In the genomic region with DNA sequence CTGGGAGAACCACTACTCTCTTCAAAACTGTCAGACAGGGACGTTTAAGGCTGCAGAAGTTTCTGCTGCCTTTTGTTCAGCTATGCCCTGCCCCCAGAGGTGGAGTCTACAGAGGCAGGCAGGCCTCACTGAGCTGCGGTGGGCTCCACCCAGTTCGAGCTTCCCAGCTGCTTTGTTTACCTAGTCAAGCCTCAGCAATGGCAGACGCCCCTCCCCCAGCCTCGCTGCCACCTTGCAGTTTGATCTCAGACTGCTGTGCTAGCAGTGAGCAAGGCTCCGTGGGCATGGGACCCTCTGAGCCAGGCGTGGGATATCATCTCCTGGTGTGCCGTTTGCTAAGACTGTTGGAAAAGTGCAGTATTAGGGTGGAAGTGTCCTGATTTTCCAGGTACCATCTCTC, we compare ENCODE assay signal across 5 cellular contexts.
DNase-seq lines count a peak whose midpoint lies in the region; ATAC-seq, FAIRE-seq and TF ChIP-seq lines count a peak whose summit lies in the region.
"Not testable (repeated sequence)": the region's sequence is repeated elsewhere in the genome, so short reads cannot be mapped to it uniquely, and the experiment has no call there.

No MANE protein-coding gene starts in this region.

- H3K4me1 ChIP-seq in A549; HUES6 (ENCODE audit: control insufficient read depth, insufficient read depth, low read length); NT2/D1 (ENCODE audit: insufficient read depth, insufficient read length); HepG2 (ENCODE audit: insufficient read depth, low read length): not testable (repeated sequence)

- ATAC-seq in A549, left ventricle myocardium superior: not testable (repeated sequence)
- peak; percentile 52; the same call in 2 of the 3 replicates for ATAC-seq in HepG2

- intact Hi-C loops in left ventricle myocardium superior (cut with micrococcal nuclease); HepG2 (cut with micrococcal nuclease; ENCODE audit: unreplicated experiment): not testable (repeated sequence)

- H3K9ac ChIP-seq in HUES6 (ENCODE audit: low read length); NT2/D1 (ENCODE audit: insufficient read length, low read depth); HepG2 (ENCODE audit: insufficient read depth, low read depth, low read length): not testable (repeated sequence)

- not testable (repeated sequence) for TF ChIP-seq EP300 in A549 (IDR thresholded peaks at IDR 0.05); HepG2 (IDR thresholded peaks at IDR 0.05; ENCODE audit: low read depth in 2 of 2, low read length in 2 of 2); HepG2 (CRISPR knock-in tag; IDR thresholded peaks at IDR 0.05; ENCODE audit: borderline replicate concordance)

- WGBS in A549 (ENCODE audit: missing lambda C conversion rate), result 0% methylated on average over 8 of the region's 8 CpGs
- WGBS in HepG2 (ENCODE audit: low lambda C conversion rate), result 0% methylated on average over 2 of the region's 8 CpGs

- not testable (repeated sequence) for H3K4me3 ChIP-seq in A549; HepG2 (replicated peaks in 1 of 3; ENCODE audit: insufficient read depth in 1 of 3, low read depth in 2 of 3, low read length in 3 of 3)
- H3K4me3 ChIP-seq in HUES6 (ENCODE audit: low read depth, low read length) (peak overlapping the region; percentile 30; the same call in 1 of the 2 replicates), NT2/D1 (ENCODE audit: insufficient read length, low read depth) (peak overlapping the region; percentile 32)

- not testable (repeated sequence) for H4K20me1 ChIP-seq in HepG2 (ENCODE audit: insufficient read depth, low read length)

- in situ Hi-C loops in HepG2 (cut with HindIII; ENCODE audit: extremely low pct_ligation_motif_present, low pct_unique_long_range_greater_than_20kb), result not testable (repeated sequence)

- not testable (repeated sequence) for H3K79me2 ChIP-seq in HepG2 (ENCODE audit: insufficient read depth, low read length)

- H3K9me3 ChIP-seq in A549; HUES6 (ENCODE audit: control insufficient read depth, insufficient read depth, low read depth, low read length); HepG2 (ENCODE audit: low read length): not testable (repeated sequence)
- peaks cover 10% of the 10 kb centered on the region; the same call in 1 of the 2 replicates for H3K9me3 ChIP-seq in NT2/D1 (ENCODE audit: insufficient read depth, low read length)

- BruUV-seq in HepG2 (replicated peaks; lab: Mats Ljungman, UMichigan), result not testable (repeated sequence)

- not testable (repeated sequence) for H2AFZ ChIP-seq in HepG2 (ENCODE audit: low read length)

- not testable (repeated sequence) for FAIRE-seq in A549 (lab: Jason Lieb, UNC); HepG2 (lab: Jason Lieb, UNC)

- CTCF ChIA-PET in A549 (lab: Yijun Ruan, JAX); HepG2 (lab: Yijun Ruan, JAX; ENCODE audit: low intra/inter-chr PET ratio, low total read pairs): not testable (repeated sequence)

- not testable (repeated sequence) for H3K27ac ChIP-seq in A549; HUES6 (ENCODE audit: low read depth, low read length); HepG2 (ENCODE audit: extremely low read length, insufficient read depth, low read length)

- H3K27me3 ChIP-seq in HUES6 (ENCODE audit: control insufficient read depth, insufficient read depth, low read length); NT2/D1 (ENCODE audit: insufficient read depth, insufficient read length); HepG2 (ENCODE audit: control insufficient read depth in 1 of 2, insufficient read depth in 2 of 2, low read length in 2 of 2): not testable (repeated sequence)

- H3K36me3 ChIP-seq in HUES6 (ENCODE audit: control insufficient read depth, insufficient read depth, low read length); NT2/D1 (ENCODE audit: insufficient read depth, insufficient read length, low read length); HepG2 (replicated peaks in 1 of 2; ENCODE audit: control insufficient read depth in 1 of 2, insufficient read depth in 2 of 2, low read length in 2 of 2): not testable (repeated sequence)

- H3K4me2 ChIP-seq in A549 (peak overlapping the region; percentile 42), HepG2 (ENCODE audit: low read depth, low read length) (peak overlapping the region; percentile 36; the same call in 1 of the 2 replicates)

- TF ChIP-seq CTCF in A549 (IDR thresholded peaks at IDR 0.05); HepG2 (CRISPR knock-in tag; IDR thresholded peaks at IDR 0.05): not testable (repeated sequence)

- not testable (repeated sequence) for TF ChIP-seq POLR2A in A549 (IDR thresholded peaks at IDR 0.05; ENCODE audit: low read length); HepG2 (IDR thresholded peaks at IDR 0.05; ENCODE audit: insufficient read depth in 1 of 2, low read depth in 2 of 2, low read length in 2 of 2)

- not testable (repeated sequence) for TF ChIP-seq RAD21 in A549 (conservative IDR thresholded peaks at IDR 0.05 in 1 of 2, IDR thresholded peaks at IDR 0.05 in 1 of 2); HepG2 (CRISPR knock-in tag; IDR thresholded peaks at IDR 0.05)

- not testable (repeated sequence) for DNase-seq in A549 (ENCODE audit: low read depth in 1 of 2, low spot score in 1 of 2); NT2/D1 (ENCODE audit: low read depth, low spot score); HepG2 (ENCODE audit: low spot score)
- peak; percentile 18 for DNase-seq in left ventricle myocardium superior

- POLR2A ChIA-PET in A549 (lab: Yijun Ruan, JAX); HepG2 (lab: Yijun Ruan, JAX): not testable (repeated sequence)

TF ChIP-seq in HepG2, 621 proteins besides CTCF, POLR2A, EP300 and RAD21:
- TF ChIP-seq, protein P1, sequence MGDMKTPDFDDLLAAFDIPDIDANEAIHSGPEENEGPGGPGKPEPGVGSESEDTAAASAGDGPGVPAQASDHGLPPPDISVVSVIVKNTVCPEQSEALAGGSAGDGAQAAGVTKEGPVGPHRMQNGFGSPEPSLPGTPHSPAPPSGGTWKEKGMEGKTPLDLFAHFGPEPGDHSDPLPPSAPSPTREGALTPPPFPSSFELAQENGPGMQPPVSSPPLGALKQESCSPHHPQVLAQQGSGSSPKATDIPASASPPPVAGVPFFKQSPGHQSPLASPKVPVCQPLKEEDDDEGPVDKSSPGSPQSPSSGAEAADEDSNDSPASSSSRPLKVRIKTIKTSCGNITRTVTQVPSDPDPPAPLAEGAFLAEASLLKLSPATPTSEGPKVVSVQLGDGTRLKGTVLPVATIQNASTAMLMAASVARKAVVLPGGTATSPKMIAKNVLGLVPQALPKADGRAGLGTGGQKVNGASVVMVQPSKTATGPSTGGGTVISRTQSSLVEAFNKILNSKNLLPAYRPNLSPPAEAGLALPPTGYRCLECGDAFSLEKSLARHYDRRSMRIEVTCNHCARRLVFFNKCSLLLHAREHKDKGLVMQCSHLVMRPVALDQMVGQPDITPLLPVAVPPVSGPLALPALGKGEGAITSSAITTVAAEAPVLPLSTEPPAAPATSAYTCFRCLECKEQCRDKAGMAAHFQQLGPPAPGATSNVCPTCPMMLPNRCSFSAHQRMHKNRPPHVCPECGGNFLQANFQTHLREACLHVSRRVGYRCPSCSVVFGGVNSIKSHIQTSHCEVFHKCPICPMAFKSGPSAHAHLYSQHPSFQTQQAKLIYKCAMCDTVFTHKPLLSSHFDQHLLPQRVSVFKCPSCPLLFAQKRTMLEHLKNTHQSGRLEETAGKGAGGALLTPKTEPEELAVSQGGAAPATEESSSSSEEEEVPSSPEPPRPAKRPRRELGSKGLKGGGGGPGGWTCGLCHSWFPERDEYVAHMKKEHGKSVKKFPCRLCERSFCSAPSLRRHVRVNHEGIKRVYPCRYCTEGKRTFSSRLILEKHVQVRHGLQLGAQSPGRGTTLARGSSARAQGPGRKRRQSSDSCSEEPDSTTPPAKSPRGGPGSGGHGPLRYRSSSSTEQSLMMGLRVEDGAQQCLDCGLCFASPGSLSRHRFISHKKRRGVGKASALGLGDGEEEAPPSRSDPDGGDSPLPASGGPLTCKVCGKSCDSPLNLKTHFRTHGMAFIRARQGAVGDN (CRISPR knock-in tag; IDR thresholded peaks at IDR 0.05), result peak; percentile 16; the same call in 1 of the 2 replicates
- TF ChIP-seq SALL1 (CRISPR knock-in tag; IDR thresholded peaks at IDR 0.05) (peak; percentile 23; the same call in 1 of the 2 replicates), FOXA1 (CRISPR knock-in tag; IDR thresholded peaks at IDR 0.05) (peak; percentile 43; the same call in 1 of the 2 replicates)
- TF ChIP-seq, protein P2, sequence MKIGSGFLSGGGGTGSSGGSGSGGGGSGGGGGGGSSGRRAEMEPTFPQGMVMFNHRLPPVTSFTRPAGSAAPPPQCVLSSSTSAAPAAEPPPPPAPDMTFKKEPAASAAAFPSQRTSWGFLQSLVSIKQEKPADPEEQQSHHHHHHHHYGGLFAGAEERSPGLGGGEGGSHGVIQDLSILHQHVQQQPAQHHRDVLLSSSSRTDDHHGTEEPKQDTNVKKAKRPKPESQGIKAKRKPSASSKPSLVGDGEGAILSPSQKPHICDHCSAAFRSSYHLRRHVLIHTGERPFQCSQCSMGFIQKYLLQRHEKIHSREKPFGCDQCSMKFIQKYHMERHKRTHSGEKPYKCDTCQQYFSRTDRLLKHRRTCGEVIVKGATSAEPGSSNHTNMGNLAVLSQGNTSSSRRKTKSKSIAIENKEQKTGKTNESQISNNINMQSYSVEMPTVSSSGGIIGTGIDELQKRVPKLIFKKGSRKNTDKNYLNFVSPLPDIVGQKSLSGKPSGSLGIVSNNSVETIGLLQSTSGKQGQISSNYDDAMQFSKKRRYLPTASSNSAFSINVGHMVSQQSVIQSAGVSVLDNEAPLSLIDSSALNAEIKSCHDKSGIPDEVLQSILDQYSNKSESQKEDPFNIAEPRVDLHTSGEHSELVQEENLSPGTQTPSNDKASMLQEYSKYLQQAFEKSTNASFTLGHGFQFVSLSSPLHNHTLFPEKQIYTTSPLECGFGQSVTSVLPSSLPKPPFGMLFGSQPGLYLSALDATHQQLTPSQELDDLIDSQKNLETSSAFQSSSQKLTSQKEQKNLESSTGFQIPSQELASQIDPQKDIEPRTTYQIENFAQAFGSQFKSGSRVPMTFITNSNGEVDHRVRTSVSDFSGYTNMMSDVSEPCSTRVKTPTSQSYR (CRISPR knock-in tag; IDR thresholded peaks at IDR 0.05; ENCODE audit: borderline replicate concordance), result peak; percentile 87
- not testable (repeated sequence) for TF ChIP-seq FOXA1 (IDR thresholded peaks at IDR 0.05)
TF ChIP-seq in HepG2: peak in this region for 4; not testable (repeated sequence) for 617.
